Comparison of ENCODE assay signal across 14 cellular contexts in the genomic region with DNA sequence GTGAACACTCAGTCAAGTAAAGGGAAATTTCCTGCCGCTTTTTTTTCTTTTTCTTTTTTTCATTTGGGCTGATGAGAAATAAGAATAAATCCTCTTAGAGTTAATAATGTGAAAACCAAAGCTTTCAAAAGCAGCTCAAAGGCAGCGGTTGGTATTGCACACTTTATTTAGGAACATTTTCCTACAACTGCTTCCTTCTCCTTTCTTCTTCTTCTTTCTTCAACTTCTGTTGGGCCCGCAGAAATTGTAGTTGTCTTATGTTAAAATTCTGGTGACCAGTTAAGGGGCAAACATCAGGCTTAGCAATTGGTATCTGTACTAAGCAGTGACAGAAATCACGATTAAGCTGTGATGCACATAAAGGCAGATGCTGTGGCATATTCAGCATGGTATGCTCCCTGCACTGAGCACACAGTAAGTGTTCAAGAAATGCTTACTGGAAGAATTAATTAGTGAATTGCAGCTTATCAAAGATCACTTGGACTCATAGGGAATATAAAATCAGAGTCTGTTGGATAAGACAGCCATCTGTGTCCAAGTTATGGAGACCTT.
A peak's percentile ranks its signal among the peaks of the same experiment; 100 is the strongest.
DNase-seq lines count a peak whose midpoint lies in the region; FAIRE-seq and TF ChIP-seq lines count a peak whose summit lies in the region.
"Had no signal": no experiment of that assay in that cellular context is flagged by ENCODE, and none has a peak within 500 bp of the region (broad histone marks: within the 10 kb centered on the region; RNA-seq: fewer than 3 reads in every experiment).

No MANE protein-coding gene starts in this region.

- no peaks in the 10 kb centered on the region for H3K36me3 ChIP-seq in Peyer's patch
- H3K36me3 ChIP-seq: left lung, thoracic aorta had no signal

- DNase-seq in CD1c-positive myeloid dendritic cell (ENCODE audit: extremely low spot score) (peak; percentile 56), D721Med (ENCODE audit: insufficient read length, low spot score) (no peak), Peyer's patch (no peak), globus pallidus (ENCODE audit: low spot score) (peak; percentile 43), coronary artery (ENCODE audit: low spot score) (no peak), NCI-H1930 (lab: John Stamatoyannopoulos, UW) (no peak), activated gamma-delta T cell treated with Interleukin-2 at 50 U/mL for 16 hours (no peak)
- DNase-seq: amygdala; cortex of kidney; hippocampal formation; left lung; nucleus accumbens; stimulated activated CD4-positive, alpha-beta T cell treated with anti-CD3 and anti-CD28 coated beads, Interleukin-12 subunit alpha, Interleukin-12 subunit beta, amount 100 ng/mL, for 4 hours had no signal

- H3K27ac ChIP-seq in Peyer's patch: peak overlapping the region in 3 of 4 donors; percentile 15 to 58 (median 57)
- no peak overlapping the region for H3K27ac ChIP-seq in coronary artery
- H3K27ac ChIP-seq: thoracic aorta had no signal

- no peak for TF ChIP-seq POLR2A in Peyer's patch (IDR thresholded peaks at IDR 0.05)

- H3K27me3 ChIP-seq in Peyer's patch: no peaks in the 10 kb centered on the region
- H3K27me3 ChIP-seq: left lung had no signal

- H3K4me1 ChIP-seq in Peyer's patch: no peaks in the 10 kb centered on the region

- H3K4me3 ChIP-seq in Peyer's patch: no peak overlapping the region
- no peak overlapping the region for H3K4me3 ChIP-seq in coronary artery
- H3K4me3 ChIP-seq: left lung, thoracic aorta had no signal

- H3K9me3 ChIP-seq in Peyer's patch: no peaks in the 10 kb centered on the region
- H3K9me3 ChIP-seq: left lung, thoracic aorta had no signal

- peak; percentile 70 for FAIRE-seq in D721Med (lab: Jason Lieb, UNC)

- no peak for TF ChIP-seq CTCF in D721Med (IDR thresholded peaks at IDR 0.05; ENCODE audit: insufficient read depth, missing control alignments)
- TF ChIP-seq CTCF in Peyer's patch (IDR thresholded peaks at IDR 0.05): no peak
- no peak for TF ChIP-seq CTCF in coronary artery (IDR thresholded peaks at IDR 0.05)

Comparison
In these comparisons a context has a peak if more than half of its experiments do, and no peak if none do; other contexts are left out.
1. DNase-seq: peak in CD1c-positive myeloid dendritic cell (single experiment) and globus pallidus (single experiment); none in D721Med (single experiment), Peyer's patch (0 of 3), coronary artery (single experiment), NCI-H1930 (0 of 2) and activated gamma-delta T cell treated with Interleukin-2 at 50 U/mL for 16 hours (single experiment).
2. H3K27ac ChIP-seq: peak in Peyer's patch (3 of 4); none in coronary artery (0 of 2).